1 cellular context compared by ENCODE assay signal in genomic region chr13:66831317-66831716, GRCh38.
TF ChIP-seq lines count a peak whose summit lies in the region.

No MANE protein-coding gene starts in this region.

TF ChIP-seq in HCT116, 20 proteins besides CTCF, POLR2A, EP300 and RAD21 (continued from another document):
- TF ChIP-seq ZNF274 (IDR thresholded peaks at IDR 0.05; ENCODE audit: low read depth, low read length) (no peak), CEBPB (IDR thresholded peaks at IDR 0.05; ENCODE audit: low read depth) (no peak), SIN3A (IDR thresholded peaks at IDR 0.05; ENCODE audit: low read depth) (no peak), FOSL1 (IDR thresholded peaks at IDR 0.05; ENCODE audit: low read depth) (no peak), ATF3 (IDR thresholded peaks at IDR 0.05) (no peak), YY1 (IDR thresholded peaks at IDR 0.05; ENCODE audit: extremely low read depth, insufficient replicate concordance, low read depth, low read length) (no peak)
